Comparison of ENCODE assay signal across 8 cellular contexts in genomic region chr16:27242868-27243590, GRCh38. TPM values are rescaled to one million over a fixed set of nuclear protein-coding genes. Genes with fewer than 3 reads are reported as not detected.
A peak's percentile ranks its signal among the peaks of the same experiment; 100 is the strongest.
DNase-seq lines count a peak whose midpoint lies in the region; ATAC-seq and TF ChIP-seq lines count a peak whose summit lies in the region.

No MANE protein-coding gene starts in this region.

- H3K27ac ChIP-seq in Panc1 (ENCODE audit: low read length): no peak overlapping the region
- H3K27ac ChIP-seq in caudate nucleus (ENCODE audit: low read depth, low read length): peak overlapping the region; percentile 84
- peak overlapping the region; percentile 55 to 73 (median 62) for H3K27ac ChIP-seq in right lobe of liver
- peak overlapping the region; percentile 26 for H3K27ac ChIP-seq in subcutaneous abdominal adipose tissue (ENCODE audit: low read depth, low read length)

- H3K9me3 ChIP-seq in Panc1 (ENCODE audit: control insufficient read depth, insufficient read depth, low read depth, low read length) (no peaks in the 10 kb centered on the region), right lobe of liver (no peaks in the 10 kb centered on the region), subcutaneous abdominal adipose tissue (ENCODE audit: control insufficient read depth in 5 of 5, low read length in 5 of 5) (no peaks in the 10 kb centered on the region)

- intact Hi-C loops in Panc1 (cut with micrococcal nuclease; ENCODE audit: unreplicated experiment): no loop called here
- intact Hi-C loops in right lobe of liver (cut with DNase I): no loop called here

- ATAC-seq in Panc1: peak; percentile 81
- peak; percentile 61 to 72 (median 70) for ATAC-seq in right lobe of liver
- no peak for ATAC-seq in HG02798 (IDR thresholded peaks at IDR 0.05; ENCODE audit: poor library complexity, unreplicated experiment)
- no peak for ATAC-seq in GM21576 (IDR thresholded peaks at IDR 0.05; ENCODE audit: unreplicated experiment)

- no TSS peak for BruUV-seq in Panc1 (replicated peaks; lab: Mats Ljungman, UMichigan)

- H3K9ac ChIP-seq in subcutaneous abdominal adipose tissue (ENCODE audit: low read length in 5 of 5): peak overlapping the region in 1 of 5 donors; percentile 42

- in situ Hi-C loops in Panc1 (cut with HindIII; ENCODE audit: low pct_unique_long_range_greater_than_20kb, low sequenced_read_pairs): no loop called here

- H3K4me1 ChIP-seq in Panc1 (ENCODE audit: control insufficient read depth, insufficient read depth, low read length) (peaks cover 11% of the 10 kb centered on the region; the same call in 1 of the 2 replicates), right lobe of liver (peaks cover 0 to 9% (median 3%) of the 10 kb centered on the region in 4 donors), subcutaneous abdominal adipose tissue (ENCODE audit: control insufficient read depth in 5 of 5, insufficient read depth in 5 of 5, low read length in 5 of 5) (peaks cover 23 to 68% (median 54%) of the 10 kb centered on the region in 5 donors)

- no peaks in the 10 kb centered on the region for H3K27me3 ChIP-seq in Panc1 (ENCODE audit: control insufficient read depth, insufficient read depth, low read length)
- H3K27me3 ChIP-seq in right lobe of liver: no peaks in the 10 kb centered on the region
- no peaks in the 10 kb centered on the region for H3K27me3 ChIP-seq in subcutaneous abdominal adipose tissue (ENCODE audit: control insufficient read depth in 5 of 5, insufficient read depth in 4 of 5, low read length in 5 of 5)

- TF ChIP-seq CTCF in Panc1 (IDR thresholded peaks at IDR 0.05) (no peak), right lobe of liver (IDR thresholded peaks at IDR 0.05) (no peak)

- H3K4me3 ChIP-seq in Panc1 (ENCODE audit: low read depth in 2 of 2, low read length in 2 of 2) (peak overlapping the region in 1 of 2 experiments; percentile 23; a peak in 1 of 4 replicates), right lobe of liver (no peak overlapping the region), subcutaneous abdominal adipose tissue (ENCODE audit: low read depth in 1 of 5, low read length in 5 of 5) (peak overlapping the region in 4 of 5 donors; percentile 29 to 44 (median 36))

- WGBS in right lobe of liver (ENCODE audit: insufficient coverage, low coverage, low lambda C conversion rate, missing lambda C conversion rate): 38% methylated on average over 8 of the region's 13 CpGs

- no peaks in the 10 kb centered on the region for H3K36me3 ChIP-seq in Panc1 (ENCODE audit: control insufficient read depth, insufficient read depth, low read length)
- H3K36me3 ChIP-seq in right lobe of liver: peaks cover 0 to 2% (median 0%) of the 10 kb centered on the region in 4 donors
- H3K36me3 ChIP-seq in subcutaneous abdominal adipose tissue (ENCODE audit: control insufficient read depth in 5 of 5, insufficient read depth in 5 of 5, low read length in 5 of 5): no peaks in the 10 kb centered on the region

- CTCF ChIA-PET in Panc1 (lab: Charles Lee): no interaction called here

- TF ChIP-seq POLR2A in right lobe of liver (IDR thresholded peaks at IDR 0.05): no peak

- POLR2A ChIA-PET in Panc1 (lab: Charles Lee): no interaction called here

- DNase-seq in NCI-H510A treated with DMSO at 0.1 percent for 48 hours (lab: John Stamatoyannopoulos, UW) (peak; percentile 60), NCI-H510A (lab: John Stamatoyannopoulos, UW) (no peak), Panc1 (ENCODE audit: low read depth, low spot score) (peak; percentile 85), caudate nucleus (lab: John Stamatoyannopoulos, UW) (peak in 4 of 61 donors; percentile 16 to 50 (median 26)), right lobe of liver (peak in 1 of 3 donors; percentile 43)

RNA-seq across cellular contexts. Expression of gene NSMCE1, which starts 25.5 kb away (rescaled TPM):
- total RNA-seq in Panc1 (2021; ENCODE audit: unreplicated experiment) (48.2 TPM), right lobe of liver (10 to 100 TPM; 23.7 to 42.3 (median 33.1) TPM)
- polyA plus RNA-seq in Panc1 (2012; ENCODE audit: insufficient read length): 81.0 TPM

RNA-seq across cellular contexts. Expression of gene KDM8, which starts 39.7 kb away (rescaled TPM):
- total RNA-seq in Panc1 (2021; ENCODE audit: unreplicated experiment): 7.9 TPM
- polyA plus RNA-seq in Panc1 (2012; ENCODE audit: insufficient read length): 5.1 TPM
- total RNA-seq in right lobe of liver: 100 to 1,000 TPM in 1 of 6 experiments, 10 to 100 TPM in 5; 11.2 to 153 (median 66.7) TPM

Comparison
In these comparisons a context has a peak if more than half of its experiments do, and no peak if none do; other contexts are left out.
1. ATAC-seq: peak in Panc1 (single experiment) and right lobe of liver (4 of 4); none in HG02798 (single experiment) and GM21576 (single experiment).
2. H3K4me3 ChIP-seq: peak in subcutaneous abdominal adipose tissue (4 of 5); none in right lobe of liver (0 of 3).